Comparison of ENCODE assay signal across 30 cellular contexts in genomic region chr2:26975656-26976055, GRCh38.
"Had no signal": no experiment of that assay in that cellular context is flagged by ENCODE, and none has a peak within 500 bp of the region (broad histone marks: within the 10 kb centered on the region; RNA-seq: fewer than 3 reads in every experiment).

No MANE protein-coding gene starts in this region.

- DNase-seq: activated CD4-positive, alpha-beta memory T cell treated with anti-CD3 and anti-CD28 coated beads, Interleukin-2, amount 10 ng/mL, durations not matched to agents 7 days and 5 days; activated CD4-positive, alpha-beta T cell treated with anti-CD3 and anti-CD28 coated beads for 1 hour; activated CD4-positive, alpha-beta T cell treated with anti-CD3 and anti-CD28 coated beads for 48 hours; activated CD4-positive, CD25-positive, alpha-beta regulatory T cell; activated CD8-positive, alpha-beta memory T cell treated with anti-CD3 and anti-CD28 coated beads for 24 hours; activated gamma-delta T cell; activated naive CD4-positive, alpha-beta T cell treated with anti-CD3 and anti-CD28 coated beads for 36 hours; activated naive CD8-positive, alpha-beta T cell treated with anti-CD3 and anti-CD28 coated beads, Interleukin-2, amount 50 U/mL, for 24 hours; activated T-cell treated with anti-CD3 and anti-CD28 coated beads, Interleukin-2, amount 50 U/mL, for 24 hours; anterior cingulate cortex; central memory CD4-positive, alpha-beta T cell; KG1; MM.1S; MV-4-11; NCI-H1092; NCI-H1436 treated with DMSO at 0.1 percent for 48 hours; NCI-H187; NCI-H2029 treated with DMSO at 0.1 percent for 48 hours; NCI-H2107; NCI-H2171; NCI-H2227 treated with DMSO at 0.1 percent for 48 hours; NCI-H446; NCI-H510A treated with DMSO at 0.1 percent for 48 hours; NCI-H526 treated with DMSO at 0.1 percent for 48 hours; SHP77; SJCRH30; T1000; WERI-Rb-1 had no signal

- ATAC-seq: activated naive CD8-positive, alpha-beta T cell treated with anti-CD3 and anti-CD28 coated beads, Interleukin-2, amount 50 U/mL, for 24 hours; Panc1 had no signal

- H3K9me3 ChIP-seq: SJCRH30 had no signal

- H3K4me3 ChIP-seq: SJCRH30, SK-N-MC had no signal

- H3K27ac ChIP-seq: SJCRH30, SK-N-MC, WERI-Rb-1 had no signal

- H3K36me3 ChIP-seq: SJCRH30, WERI-Rb-1 had no signal

- H3K4me1 ChIP-seq: SJCRH30 had no signal
